In the genomic region with DNA sequence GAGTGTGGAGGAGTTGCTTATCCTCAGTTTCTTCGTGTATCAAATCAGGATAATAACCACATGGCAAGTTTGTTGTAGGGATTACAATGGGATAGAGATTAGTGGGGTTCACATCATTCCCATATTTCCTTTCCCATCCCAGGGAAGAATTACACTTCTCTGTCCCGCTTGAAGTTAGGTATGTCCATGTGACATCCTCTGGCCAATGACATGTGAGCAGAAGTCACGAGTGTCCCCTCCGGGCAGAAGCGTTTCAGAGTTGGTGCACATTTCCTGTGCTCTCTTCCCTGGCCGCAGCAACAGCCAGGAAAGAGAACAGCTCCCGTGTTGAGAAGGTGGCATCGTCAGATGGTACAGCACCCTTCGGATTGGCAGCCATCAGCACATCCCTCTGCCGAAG, we compare ENCODE assay signal across 28 cellular contexts. TPM values are rescaled to one million over a fixed set of nuclear protein-coding genes. Genes with fewer than 3 reads are reported as not detected.
A peak's percentile ranks its signal among the peaks of the same experiment; 100 is the strongest.
DNase-seq lines count a peak whose midpoint lies in the region; ATAC-seq and TF ChIP-seq lines count a peak whose summit lies in the region.
"Had no signal": no experiment of that assay in that cellular context is flagged by ENCODE, and none has a peak within 500 bp of the region (broad histone marks: within the 10 kb centered on the region; RNA-seq: fewer than 3 reads in every experiment).

No MANE protein-coding gene starts in this region.

- ATAC-seq in WTC11 (no peak), memory B cell (ENCODE audit: low read depth) (no peak)
- ATAC-seq: GM12878 had no signal

- H4K8ac ChIP-seq in H9 (replicated peaks; ENCODE audit: insufficient read length, low read depth, low read length), result no peak overlapping the region

- H3K4me3 Mint-ChIP-seq in WTC11 (no peak overlapping the region), memory B cell (no peak overlapping the region), H9 (no peak overlapping the region)
- H3K4me3 Mint-ChIP-seq: CD4-positive, alpha-beta T cell had no signal

- H3T11ph ChIP-seq in H9 (ENCODE audit: low read length), result no peak overlapping the region

- H3K14ac ChIP-seq in H9 (ENCODE audit: insufficient read depth, low read length), result no peak overlapping the region

- H2BK5ac ChIP-seq in H9 (ENCODE audit: insufficient read length, low read length), result no peak overlapping the region

- no peak overlapping the region for H3K56ac ChIP-seq in H9 (ENCODE audit: insufficient read length, low read depth, low read length)

- no peak overlapping the region for H3K23ac ChIP-seq in H9 (ENCODE audit: insufficient read length, low read depth, low read length)

- H3K9me3 ChIP-seq in BLaER1 treated with 17β-estradiol and CSF1 and Interleukin-3, amounts not matched to agents 10 nM and 100 nM (replicated peaks in 1 of 11), result no peaks in the 10 kb centered on the region
- no peaks in the 10 kb centered on the region for H3K9me3 ChIP-seq in Karpas-422 (ENCODE audit: low read length)
- H3K9me3 ChIP-seq in H9 (ENCODE audit: control insufficient read depth, low read depth, low read length), result no peaks in the 10 kb centered on the region
- H3K9me3 ChIP-seq: BLaER1, SK-N-SH had no signal

- H3K79me2 ChIP-seq in Karpas-422 (ENCODE audit: low read length), result no peaks in the 10 kb centered on the region
- H3K79me2 ChIP-seq in H9 (ENCODE audit: insufficient read depth, low read length), result no peaks in the 10 kb centered on the region

- H3K36me3 Mint-ChIP-seq in WTC11 (no peaks in the 10 kb centered on the region), memory B cell (no peaks in the 10 kb centered on the region), H9 (ENCODE audit: insufficient read depth in 1 of 3, low read depth in 3 of 3) (no peaks in the 10 kb centered on the region)

- no peaks in the 10 kb centered on the region for H3K9me2 ChIP-seq in Karpas-422 (replicated peaks; ENCODE audit: insufficient read depth, low read length)
- H3K9me2 ChIP-seq: SK-N-SH had no signal

- H3K4ac ChIP-seq in H9 (ENCODE audit: low read depth, low read length), result no peak overlapping the region

- H2AK5ac ChIP-seq in H9 (ENCODE audit: insufficient read length, low read length), result no peak overlapping the region

- no CpG with 5 or more reads among the region's 10 CpGs for WGBS in H9 (ENCODE audit: extremely low coverage, insufficient read length, low lambda C conversion rate)

- no peaks in the 10 kb centered on the region for H3K36me3 ChIP-seq in BLaER1 treated with 17β-estradiol and CSF1 and Interleukin-3, amounts not matched to agents 10 nM and 100 nM
- H3K36me3 ChIP-seq in Karpas-422 (ENCODE audit: insufficient read depth, low read length), result no peaks in the 10 kb centered on the region
- H3K36me3 ChIP-seq: BLaER1 had no signal

- H3K27ac Mint-ChIP-seq in WTC11, result no peak overlapping the region
- peak overlapping the region; percentile 76 for H3K27ac Mint-ChIP-seq in memory B cell
- no peak overlapping the region for H3K27ac Mint-ChIP-seq in H9
- H3K27ac Mint-ChIP-seq: CD4-positive, alpha-beta T cell had no signal

- H2BK12ac ChIP-seq in H9 (ENCODE audit: insufficient read length, low read depth, low read length), result no peak overlapping the region

- H2AFZ ChIP-seq in Karpas-422 (ENCODE audit: low read length) (no peak overlapping the region), H9 (ENCODE audit: low read length) (no peak overlapping the region)

- no peak for TF ChIP-seq CTCF in WTC11 (IDR thresholded peaks at IDR 0.05)
- no peak for TF ChIP-seq CTCF in H9 (conservative IDR thresholded peaks at IDR 0.05)

- H3K18ac ChIP-seq in H9 (ENCODE audit: insufficient read length, low read depth, low read length), result no peak overlapping the region

- H4K20me1 ChIP-seq in BLaER1 treated with 17β-estradiol and CSF1 and Interleukin-3, amounts not matched to agents 10 nM and 100 nM, result no peaks in the 10 kb centered on the region
- H4K20me1 ChIP-seq in Karpas-422 (ENCODE audit: insufficient read depth, low read depth, low read length) (no peaks in the 10 kb centered on the region), H9 (ENCODE audit: control insufficient read depth, insufficient read depth, insufficient read length) (no peaks in the 10 kb centered on the region)
- H4K20me1 ChIP-seq: BLaER1 had no signal

- peaks cover 23% of the 10 kb centered on the region for H3K4me1 Mint-ChIP-seq in WTC11
- H3K4me1 Mint-ChIP-seq in memory B cell, result peaks cover 50% of the 10 kb centered on the region
- peaks cover 23 to 25% of the 10 kb centered on the region in 2 experiments for H3K4me1 Mint-ChIP-seq in H9

- no peaks in the 10 kb centered on the region for H3K9me3 Mint-ChIP-seq in WTC11
- no peaks in the 10 kb centered on the region for H3K9me3 Mint-ChIP-seq in memory B cell
- no peaks in the 10 kb centered on the region for H3K9me3 Mint-ChIP-seq in H9
- H3K9me3 Mint-ChIP-seq: CD4-positive, alpha-beta T cell had no signal

- H2BK120ac ChIP-seq in H9 (ENCODE audit: low read depth, low read length, poor library complexity, severe bottlenecking), result no peak overlapping the region

- DNase-seq in Karpas-422 (no peak), WTC11 (ENCODE audit: low spot score) (no peak), memory B cell (ENCODE audit: low spot score in 2 of 2) (no peak), NCI-H524 (lab: John Stamatoyannopoulos, UW) (no peak), H9 (no peak), hippocampal formation (lab: John Stamatoyannopoulos, UW) (no peak)
- no peak for DNase-seq in central memory CD4-positive, alpha-beta T cell
- DNase-seq: CD4-positive, alpha-beta T cell; EL; GDM1; GOT3; HCEC 1CT; NCI-H1092 treated with DMSO at 0.1 percent for 48 hours; NCI-H1436; NCI-H187; NCI-H2081 treated with DMSO at 0.1 percent for 48 hours; NCI-H2171; NCI-H226; NCI-H510A; NCI-H748 treated with DMSO at 0.1 percent for 48 hours; NK-92 treated with Interleukin-12 subunit alpha and Interleukin-12 subunit beta, amount 100 ng/mL, for 24 hours; SIG-M5; SK-N-SH; SW 1271 had no signal

- H3K9ac ChIP-seq in BLaER1 treated with 17β-estradiol and CSF1 and Interleukin-3, amounts not matched to agents 10 nM and 100 nM, result no peak overlapping the region
- H3K9ac ChIP-seq in Karpas-422 (ENCODE audit: low read length) (peak overlapping the region; percentile 74), H9 (ENCODE audit: extremely low read depth, insufficient read length, low read length) (no peak overlapping the region)
- H3K9ac ChIP-seq: BLaER1, SK-N-SH had no signal

- no peaks in the 10 kb centered on the region; a peak in 1 of 22 replicates for H3K27me3 ChIP-seq in BLaER1 treated with 17β-estradiol and CSF1 and Interleukin-3, amounts not matched to agents 10 nM and 100 nM
- H3K27me3 ChIP-seq in Karpas-422 (ENCODE audit: low read length) (no peaks in the 10 kb centered on the region), H9 (ENCODE audit: insufficient read depth, low read length) (no peaks in the 10 kb centered on the region)
- H3K27me3 ChIP-seq: BLaER1 had no signal

- H4K5ac ChIP-seq in H9 (ENCODE audit: insufficient read length, low read depth, low read length), result no peak overlapping the region

- CTCF ChIA-PET in WTC11 (lab: Charles Lee), result interaction anchor here (0.7 to 2.5 kb wide), 2 partner anchors 37 to 217 kb away, joined by 3 to 7 read pairs; a partner anchor contains a TSS

- H4K91ac ChIP-seq in H9 (ENCODE audit: insufficient read length, low read depth, low read length), result no peak overlapping the region

- POLR2A ChIA-PET in WTC11 (lab: Charles Lee), result interaction anchor here (0.6 kb wide), 1 partner anchor 245 kb away, joined by 3 read pairs; no protein-coding TSS in a partner anchor

- H2BK20ac ChIP-seq in H9 (ENCODE audit: low read depth, low read length, poor library complexity, severe bottlenecking), result no peak overlapping the region

- no peaks in the 10 kb centered on the region for H3K79me1 ChIP-seq in H9 (ENCODE audit: insufficient read depth, low read depth, low read length, poor library complexity, severe bottlenecking)

- peak overlapping the region in 9 of 11 experiments; percentile 52 to 83 (median 73); a peak in 18 of 22 replicates for H3K4me2 ChIP-seq in BLaER1 treated with 17β-estradiol and CSF1 and Interleukin-3, amounts not matched to agents 10 nM and 100 nM
- H3K4me2 ChIP-seq in Karpas-422 (ENCODE audit: low read depth, low read length, poor library complexity, severe bottlenecking) (peak overlapping the region; percentile 94), H9 (ENCODE audit: insufficient read depth, insufficient read length, low read length) (no peak overlapping the region)
- H3K4me2 ChIP-seq: SK-N-SH had no signal

- H3K4me3 ChIP-seq in BLaER1 treated with 17β-estradiol and CSF1 and Interleukin-3, amounts not matched to agents 10 nM and 100 nM, result no peak overlapping the region
- H3K4me3 ChIP-seq in Karpas-422 (ENCODE audit: low read length), result peak overlapping the region; percentile 53
- H3K4me3 ChIP-seq: BLaER1, GM12878 had no signal

- peaks cover 46 to 79% (median 65%) of the 10 kb centered on the region in 10 experiments for H3K4me1 ChIP-seq in BLaER1 treated with 17β-estradiol and CSF1 and Interleukin-3, amounts not matched to agents 10 nM and 100 nM
- H3K4me1 ChIP-seq in Karpas-422 (ENCODE audit: low read length) (peaks cover 76% of the 10 kb centered on the region), H9 (ENCODE audit: insufficient read depth, low read length) (no peaks in the 10 kb centered on the region)

- H2BK15ac ChIP-seq in H9 (ENCODE audit: low read depth, low read length), result no peak overlapping the region

- H3K27me3 Mint-ChIP-seq in WTC11 (ENCODE audit: low read depth), result peaks cover 6% of the 10 kb centered on the region
- H3K27me3 Mint-ChIP-seq in memory B cell, result no peaks in the 10 kb centered on the region
- H3K27me3 Mint-ChIP-seq in H9 (ENCODE audit: low read depth), result peaks cover 37% of the 10 kb centered on the region
- H3K27me3 Mint-ChIP-seq: CD4-positive, alpha-beta T cell had no signal

- no peak overlapping the region; a peak in 1 of 22 replicates for H3K27ac ChIP-seq in BLaER1 treated with 17β-estradiol and CSF1 and Interleukin-3, amounts not matched to agents 10 nM and 100 nM
- H3K27ac ChIP-seq in Karpas-422 (ENCODE audit: low read length), result peak overlapping the region; percentile 98
- no peak overlapping the region for H3K27ac ChIP-seq in H9 (ENCODE audit: insufficient read length, low read depth, low read length)
- H3K27ac ChIP-seq: BLaER1, HL-60 had no signal

- H3K23me2 ChIP-seq in H9 (ENCODE audit: insufficient read length, low read depth, low read length, poor library complexity, severe bottlenecking), result no peaks in the 10 kb centered on the region

TF ChIP-seq in WTC11, 78 proteins besides CTCF, POLR2A, EP300 and RAD21 (continues in another document):
- TF ChIP-seq, protein P1, sequence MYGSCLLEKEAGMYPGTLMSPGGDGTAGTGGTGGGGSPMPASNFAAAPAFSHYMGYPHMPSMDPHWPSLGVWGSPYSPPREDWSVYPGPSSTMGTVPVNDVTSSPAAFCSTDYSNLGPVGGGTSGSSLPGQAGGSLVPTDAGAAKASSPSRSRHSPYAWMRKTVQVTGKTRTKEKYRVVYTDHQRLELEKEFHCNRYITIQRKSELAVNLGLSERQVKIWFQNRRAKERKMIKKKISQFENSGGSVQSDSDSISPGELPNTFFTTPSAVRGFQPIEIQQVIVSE (CRISPR knock-in tag; IDR thresholded peaks at IDR 0.05; ENCODE audit: borderline replicate concordance), result no peak
- TF ChIP-seq RELA (CRISPR knock-in tag; IDR thresholded peaks at IDR 0.05; ENCODE audit: borderline replicate concordance), result no peak
- no peak for TF ChIP-seq MXD4 (CRISPR knock-in tag; IDR thresholded peaks at IDR 0.05; ENCODE audit: borderline replicate concordance)

RNA-seq across cellular contexts. Expression of a gene that starts 36.7 kb away (rescaled TPM):
- total RNA-seq in Karpas-422 (2014; rRNA removed; shearing (Covaris generic); ENCODE audit: low replicate concordance), result 17.4 and 20.2 TPM in 2 replicates
- total RNA-seq in WTC11 (2021) (28.4 to 65.9 TPM (median 62.3 TPM) in 3 replicates), H9 (2021) (23.2 and 23.3 TPM in 2 replicates)
